Comparison of ENCODE assay signal across 8 cellular contexts in the genomic region with DNA sequence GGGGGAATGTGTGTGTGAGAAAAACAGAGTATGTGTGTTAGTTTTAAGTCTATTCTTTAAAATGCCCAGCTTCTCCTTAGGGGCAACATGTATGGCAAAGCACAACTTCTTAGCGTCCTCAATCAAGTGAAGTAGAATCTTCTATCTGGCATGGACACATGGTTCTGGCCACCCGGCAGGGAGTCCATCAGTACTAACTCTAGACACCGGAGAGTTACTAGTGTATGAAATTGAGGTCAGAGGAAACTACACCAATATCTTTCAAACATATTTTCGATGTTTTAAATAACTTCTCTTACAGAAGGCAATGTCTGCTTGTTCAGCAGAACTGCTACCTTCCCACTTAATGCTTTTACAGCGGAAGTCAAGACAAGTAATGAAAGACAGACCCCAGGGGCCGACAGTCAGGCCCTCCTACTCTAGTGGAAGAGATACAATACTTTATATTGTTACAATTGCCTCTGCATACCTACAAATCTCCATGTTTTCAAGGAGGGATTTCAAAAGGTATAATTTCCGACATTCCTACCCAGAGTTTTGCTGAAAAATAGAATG.
DNase-seq lines count a peak whose midpoint lies in the region; ATAC-seq and TF ChIP-seq lines count a peak whose summit lies in the region.

No MANE protein-coding gene starts in this region.

- CTCF ChIA-PET in Panc1 (lab: Charles Lee) = interaction anchor here (0.6 to 1.0 kb wide), 2 partner anchors 197 to 266 kb away, joined by 3 to 5 read pairs; no protein-coding TSS in a partner anchor

- H3K14ac ChIP-seq in neuronal stem cell (ENCODE audit: low read length) = no peak overlapping the region

- H2BK120ac ChIP-seq in neuronal stem cell (ENCODE audit: low read depth, low read length) = no peak overlapping the region

- no peak overlapping the region for H2AK5ac ChIP-seq in neuronal stem cell (ENCODE audit: low read depth, low read length)

- H3K9me3 ChIP-seq in BE2C (no peaks in the 10 kb centered on the region), Panc1 (ENCODE audit: control insufficient read depth, insufficient read depth, low read depth, low read length) (no peaks in the 10 kb centered on the region), neuronal stem cell (replicated peaks in 1 of 2; ENCODE audit: control insufficient read depth in 2 of 2, insufficient read depth in 1 of 2, low read depth in 1 of 2, low read length in 2 of 2) (no peaks in the 10 kb centered on the region)

- no peak overlapping the region for H2BK12ac ChIP-seq in neuronal stem cell (ENCODE audit: low read length)

- no peak overlapping the region for H3K9ac ChIP-seq in neuronal stem cell (ENCODE audit: low read depth, low read length, poor library complexity)

- POLR2A ChIA-PET in Panc1 (lab: Charles Lee) = interaction anchor here (0.6 kb wide), 1 partner anchor 224 kb away, joined by 9 read pairs; no protein-coding TSS in a partner anchor

- no peak overlapping the region for H3K4ac ChIP-seq in neuronal stem cell (ENCODE audit: low read length)

- H3K27ac ChIP-seq in Panc1 (ENCODE audit: low read length) (peak overlapping the region; percentile 60), dorsolateral prefrontal cortex (peak overlapping the region in 58 of 59 donors; percentile 52 to 98 (median 92)), neuronal stem cell (replicated peaks; ENCODE audit: low read length) (no peak overlapping the region)

- DNase-seq in BE2C = no peak
- no peak for DNase-seq in Panc1 (ENCODE audit: low read depth, low spot score)
- DNase-seq in dorsolateral prefrontal cortex = no peak
- DNase-seq in neuronal stem cell (ENCODE audit: low spot score) = no peak
- DNase-seq in kidney glomerular epithelial cell (lab: John Stamatoyannopoulos, UW) = no peak
- DNase-seq in T-helper 2 cell = no peak

- H3K4me2 ChIP-seq in neuronal stem cell (ENCODE audit: insufficient read depth, low read length, poor library complexity, severe bottlenecking) = no peak overlapping the region

- H2AFZ ChIP-seq in neuronal stem cell (ENCODE audit: low read length) = peak overlapping the region; percentile 36

- no peak overlapping the region for H3K18ac ChIP-seq in neuronal stem cell (ENCODE audit: low read length)

- H4K8ac ChIP-seq in neuronal stem cell (ENCODE audit: low read depth, low read length) = no peak overlapping the region

- TF ChIP-seq CTCF in BE2C (IDR thresholded peaks at IDR 0.05; ENCODE audit: low read depth, low read length) = no peak
- TF ChIP-seq CTCF in Panc1 (IDR thresholded peaks at IDR 0.05) = no peak
- no peak for TF ChIP-seq CTCF in dorsolateral prefrontal cortex (IDR thresholded peaks at IDR 0.05 in 54 of 56, conservative IDR thresholded peaks at IDR 0.05 in 2 of 56; ENCODE audit: low read depth in 1 of 56, partially characterized antibody in 56 of 56)

- in situ Hi-C loops in Panc1 (cut with HindIII; ENCODE audit: low pct_unique_long_range_greater_than_20kb, low sequenced_read_pairs) = loop anchor here (25.0 kb wide), 1 partner anchor 121 kb away; no protein-coding TSS in a partner anchor

- intact Hi-C loops in Panc1 (cut with micrococcal nuclease; ENCODE audit: unreplicated experiment) = no loop called here
- intact Hi-C loops in dorsolateral prefrontal cortex (cut with DNase I) = no loop called here

- WGBS in neuronal stem cell (ENCODE audit: extremely low coverage in 2 of 2, insufficient read length in 2 of 2, insufficient replicate concordance in 1 of 2), 2 donors = no CpG with 5 or more reads among the region's 7 CpGs

- no peak overlapping the region for H3K23ac ChIP-seq in neuronal stem cell (ENCODE audit: low read depth, low read length, poor library complexity)

- H2BK15ac ChIP-seq in neuronal stem cell (ENCODE audit: low read length) = no peak overlapping the region

- H3K27me3 ChIP-seq in BE2C = no peaks in the 10 kb centered on the region
- H3K27me3 ChIP-seq in Panc1 (ENCODE audit: control insufficient read depth, insufficient read depth, low read length) = no peaks in the 10 kb centered on the region
- no peaks in the 10 kb centered on the region for H3K27me3 ChIP-seq in dorsolateral prefrontal cortex
- no peaks in the 10 kb centered on the region for H3K27me3 ChIP-seq in neuronal stem cell (ENCODE audit: control insufficient read depth in 3 of 3, insufficient read depth in 3 of 3, low read depth in 1 of 3, low read length in 3 of 3)

- H3K4me1 ChIP-seq in BE2C = peaks cover 32% of the 10 kb centered on the region
- peaks cover 35% of the 10 kb centered on the region for H3K4me1 ChIP-seq in Panc1 (ENCODE audit: control insufficient read depth, insufficient read depth, low read length)
- H3K4me1 ChIP-seq in neuronal stem cell (ENCODE audit: control insufficient read depth in 2 of 2, insufficient read depth in 1 of 2, low read depth in 1 of 2, low read length in 2 of 2) = peaks cover 14 to 38% of the 10 kb centered on the region in 2 donors

- H3K79me1 ChIP-seq in neuronal stem cell (ENCODE audit: low read depth, low read length) = peaks cover 3% of the 10 kb centered on the region

- BruUV-seq in Panc1 (replicated peaks; lab: Mats Ljungman, UMichigan) = no TSS peak

- ATAC-seq in Panc1 (no peak), HG03565 (IDR thresholded peaks at IDR 0.05; ENCODE audit: unreplicated experiment) (no peak), GM18520 (IDR thresholded peaks at IDR 0.05; ENCODE audit: unreplicated experiment) (no peak)

- H2BK5ac ChIP-seq in neuronal stem cell (ENCODE audit: low read length) = no peak overlapping the region

- H3K4me3 ChIP-seq in BE2C (ENCODE audit: low read depth, low read length) (peak overlapping the region; percentile 44), Panc1 (ENCODE audit: low read depth in 2 of 2, low read length in 2 of 2) (no peak overlapping the region), dorsolateral prefrontal cortex (peak overlapping the region in 31 of 59 donors; percentile 0 to 50 (median 23)), neuronal stem cell (ENCODE audit: low read length in 2 of 2) (peak overlapping the region in 1 of 2 donors; percentile 7)

- H4K91ac ChIP-seq in neuronal stem cell (ENCODE audit: low read depth, low read length, poor library complexity) = no peak overlapping the region

- H3K36me3 ChIP-seq in BE2C (peaks cover 4% of the 10 kb centered on the region), Panc1 (ENCODE audit: control insufficient read depth, insufficient read depth, low read length) (no peaks in the 10 kb centered on the region), neuronal stem cell (replicated peaks in 1 of 2; ENCODE audit: control insufficient read depth in 2 of 2, insufficient read depth in 2 of 2, low read length in 2 of 2) (peaks cover 0 to 12% of the 10 kb centered on the region in 2 donors)

Comparison
In these comparisons a context has a peak if more than half of its experiments do, and no peak if none do; other contexts are left out.
1. H3K4me3 ChIP-seq: peak in BE2C (single experiment) and dorsolateral prefrontal cortex (31 of 59); none in Panc1 (0 of 2).